ENCODE assay signal across 15 cellular contexts in the genomic region with DNA sequence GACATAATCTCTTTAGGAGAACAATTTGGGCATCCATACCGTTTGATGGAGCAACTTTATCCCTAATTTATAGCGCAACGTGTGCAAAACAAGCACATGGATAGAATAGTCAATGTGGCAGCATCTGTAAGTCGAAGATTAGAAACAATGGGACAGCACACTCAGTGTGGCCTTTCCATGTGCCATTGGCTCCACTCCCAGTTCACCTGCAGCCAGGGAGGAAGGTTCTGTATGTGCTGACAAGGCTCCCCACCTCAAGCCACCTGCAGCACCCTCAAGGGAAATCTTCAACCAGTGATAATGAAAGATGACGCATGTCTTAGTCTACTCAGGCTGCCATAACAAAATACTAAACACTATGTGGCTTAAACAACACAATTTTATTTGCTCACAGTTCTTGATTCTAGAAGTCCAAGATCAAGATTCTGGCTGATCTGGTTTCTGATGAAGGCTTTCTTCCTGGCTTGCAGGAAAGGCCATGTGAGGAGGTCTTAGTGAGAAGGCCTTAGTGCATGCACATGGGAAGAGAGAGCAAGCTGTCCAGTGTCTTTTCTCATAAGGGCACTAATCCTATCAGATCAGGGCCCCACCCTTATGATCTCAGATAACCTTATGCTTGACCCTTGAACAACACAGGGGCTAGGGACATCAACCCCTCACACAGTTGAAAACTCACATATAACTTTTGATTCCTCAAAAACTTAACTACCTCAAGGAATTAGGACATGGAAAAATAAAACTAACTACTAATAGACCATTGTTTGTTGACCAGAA. TPM values are rescaled to one million over a fixed set of nuclear protein-coding genes. Genes with fewer than 3 reads are reported as not detected.
DNase-seq lines count a peak whose midpoint lies in the region; ATAC-seq, FAIRE-seq and TF ChIP-seq lines count a peak whose summit lies in the region.
"Had no signal": no experiment of that assay in that cellular context is flagged by ENCODE, and none has a peak within 500 bp of the region (broad histone marks: within the 10 kb centered on the region; RNA-seq: fewer than 3 reads in every experiment).

No MANE protein-coding gene starts in this region.

- no peak for ATAC-seq in CD4-positive, alpha-beta T cell (ENCODE audit: poor library complexity)
- ATAC-seq in activated T-cell treated with anti-CD3 and anti-CD28 coated beads, Interleukin-2, amount 50 U/mL, for 4 hours: peak; percentile 57
- no peak for ATAC-seq in memory B cell (ENCODE audit: low read depth)

- peak overlapping the region; percentile 74 for H3K27ac Mint-ChIP-seq in CD4-positive, alpha-beta T cell
- H3K27ac Mint-ChIP-seq in memory B cell: peak overlapping the region; percentile 92
- H3K27ac Mint-ChIP-seq: natural killer cell treated with Interleukin-12 subunit alpha and Interleukin-12 subunit beta and Interleukin-15 and Interleukin-18, amount 100 ng/mL, for 72 hours had no signal

- peak; percentile 46 for DNase-seq in activated CD4-positive, alpha-beta T cell treated with anti-CD3 and anti-CD28 coated beads for 48 hours
- no peak for DNase-seq in activated CD4-positive, alpha-beta T cell treated with anti-CD3 and anti-CD28 coated beads for 1 hour
- DNase-seq in CD4-positive, alpha-beta T cell: peak in 1 of 10 experiments; percentile 16
- no peak for DNase-seq in activated T-cell treated with anti-CD3 and anti-CD28 coated beads, Interleukin-2, amount 50 U/mL, for 4 hours
- DNase-seq in memory B cell (ENCODE audit: low spot score in 2 of 2) (no peak), HUDEP-2 (lab: John Stamatoyannopoulos, UW; ENCODE audit: unreplicated experiment in 76 of 76) (no peak), mesenteric fat pad (ENCODE audit: low spot score) (no peak), GM19239 (ENCODE audit: insufficient read length, low spot score) (no peak)
- DNase-seq: GOT3, NCI-H1105 treated with DMSO at 0.1 percent for 48 hours, NCI-H345, stomach had no signal

- intact Hi-C loops in CD4-positive, alpha-beta T cell (cut with DNase I, micrococcal nuclease): loop anchor here (2.0 to 10.0 kb wide), 3 partner anchors 36 to 120 kb away; a partner anchor contains a TSS

- no peaks in the 10 kb centered on the region for H3K9me3 ChIP-seq in CD4-positive, alpha-beta T cell (ENCODE audit: control insufficient read depth, low read length)
- H3K9me3 ChIP-seq: adrenal gland had no signal

- no peak for FAIRE-seq in GM19239 (lab: Jason Lieb, UNC)
- FAIRE-seq: D721Med had no signal

- peak overlapping the region; percentile 46 for H3K4me3 Mint-ChIP-seq in CD4-positive, alpha-beta T cell
- H3K4me3 Mint-ChIP-seq in activated T-cell treated with anti-CD3 and anti-CD28 coated beads, Interleukin-2, amount 50 U/mL, for 4 hours: no peak overlapping the region
- H3K4me3 Mint-ChIP-seq in memory B cell: no peak overlapping the region
- H3K4me3 Mint-ChIP-seq: natural killer cell treated with Interleukin-12 subunit alpha and Interleukin-12 subunit beta and Interleukin-15 and Interleukin-18, amount 100 ng/mL, for 72 hours had no signal

- POLR2A ChIA-PET in CD4-positive, alpha-beta T cell (lab: Charles Lee): interaction anchor here (0.6 to 1.8 kb wide), 22 partner anchors 10 to 589 kb away, joined by 3 to 20 read pairs (median 4); a partner anchor contains a TSS

- no peaks in the 10 kb centered on the region for H3K27me3 ChIP-seq in CD4-positive, alpha-beta T cell (ENCODE audit: control insufficient read depth, insufficient read depth, low read length)
- H3K27me3 ChIP-seq: adrenal gland, stomach had no signal

- TF ChIP-seq CTCF in CD4-positive, alpha-beta T cell (IDR thresholded peaks at IDR 0.05): no peak

- no peaks in the 10 kb centered on the region for H3K36me3 Mint-ChIP-seq in CD4-positive, alpha-beta T cell (ENCODE audit: low read depth)
- no peaks in the 10 kb centered on the region for H3K36me3 Mint-ChIP-seq in activated T-cell treated with anti-CD3 and anti-CD28 coated beads, Interleukin-2, amount 50 U/mL, for 4 hours (ENCODE audit: insufficient read depth)
- peaks cover 4% of the 10 kb centered on the region for H3K36me3 Mint-ChIP-seq in memory B cell
- H3K36me3 Mint-ChIP-seq: natural killer cell treated with Interleukin-12 subunit alpha and Interleukin-12 subunit beta and Interleukin-15 and Interleukin-18, amount 100 ng/mL, for 72 hours had no signal

- H3K27ac ChIP-seq in CD4-positive, alpha-beta T cell (ENCODE audit: low read depth, low read length): peak overlapping the region; percentile 69
- H3K27ac ChIP-seq: stomach had no signal

- no peaks in the 10 kb centered on the region for H3K27me3 Mint-ChIP-seq in CD4-positive, alpha-beta T cell
- no peaks in the 10 kb centered on the region for H3K27me3 Mint-ChIP-seq in activated T-cell treated with anti-CD3 and anti-CD28 coated beads, Interleukin-2, amount 50 U/mL, for 4 hours (ENCODE audit: low read depth)
- H3K27me3 Mint-ChIP-seq in memory B cell: peaks cover 22% of the 10 kb centered on the region

- peaks cover 3% of the 10 kb centered on the region for H3K9me3 Mint-ChIP-seq in CD4-positive, alpha-beta T cell
- H3K9me3 Mint-ChIP-seq in activated T-cell treated with anti-CD3 and anti-CD28 coated beads, Interleukin-2, amount 50 U/mL, for 4 hours: peaks cover 11% of the 10 kb centered on the region
- H3K9me3 Mint-ChIP-seq in memory B cell: peaks cover 4% of the 10 kb centered on the region

- peaks cover 55% of the 10 kb centered on the region for H3K4me1 Mint-ChIP-seq in CD4-positive, alpha-beta T cell (ENCODE audit: low read depth)
- peaks cover 51% of the 10 kb centered on the region for H3K4me1 Mint-ChIP-seq in activated T-cell treated with anti-CD3 and anti-CD28 coated beads, Interleukin-2, amount 50 U/mL, for 4 hours (ENCODE audit: low read depth)
- H3K4me1 Mint-ChIP-seq in memory B cell: peaks cover 25% of the 10 kb centered on the region

- CTCF ChIA-PET in CD4-positive, alpha-beta T cell (lab: Charles Lee): interaction anchor here (0.8 to 1.3 kb wide), 8 partner anchors 10 to 185 kb away, joined by 3 to 10 read pairs (median 3); no protein-coding TSS in a partner anchor

RNA-seq across cellular contexts. Expression of a gene that starts 34.9 kb away (rescaled TPM):
- total RNA-seq in CD4-positive, alpha-beta T cell: 1 to 10 TPM; 7.0 to 7.3 TPM
- 1 to 10 TPM; 7.2 to 9.8 (median 9.1) TPM for total RNA-seq in activated T-cell treated with anti-CD3 and anti-CD28 coated beads, Interleukin-2, amount 50 U/mL, for 4 hours
- total RNA-seq in mesenteric fat pad: 3.1 TPM

Comparison
In these comparisons a context has a peak if more than half of its experiments do, and no peak if none do; other contexts are left out.
1. ATAC-seq: peak in activated T-cell treated with anti-CD3 and anti-CD28 coated beads, Interleukin-2, amount 50 U/mL, for 4 hours (2 of 2); none in CD4-positive, alpha-beta T cell (single experiment) and memory B cell (single experiment).